ENCODE assay signal across 9 cellular contexts in genomic region chr7:77651544-77652162, GRCh38. TPM values are rescaled to one million over a fixed set of nuclear protein-coding genes. Genes with fewer than 3 reads are reported as not detected.
A peak's percentile ranks its signal among the peaks of the same experiment; 100 is the strongest.
DNase-seq lines count a peak whose midpoint lies in the region; ATAC-seq, FAIRE-seq and TF ChIP-seq lines count a peak whose summit lies in the region.
"Had no signal": no experiment of that assay in that cellular context is flagged by ENCODE, and none has a peak within 500 bp of the region (broad histone marks: within the 10 kb centered on the region; RNA-seq: fewer than 3 reads in every experiment).

No MANE protein-coding gene starts in this region.

- peak in 4 of 10 experiments; percentile 2 to 22 (median 6) for DNase-seq in CD4-positive, alpha-beta T cell
- peak; percentile 10 for DNase-seq in GM12892 (ENCODE audit: insufficient read length)
- DNase-seq in NCI-H82 treated with DMSO at 0.1 percent for 48 hours (lab: John Stamatoyannopoulos, UW; ENCODE audit: unreplicated experiment) = peak; percentile 1
- DNase-seq in left lobe of liver (ENCODE audit: low spot score) = no peak
- DNase-seq in urothelium cell line (ENCODE audit: low spot score) = peak; percentile 62
- DNase-seq in UCSD-AML1 (lab: John Stamatoyannopoulos, UW; ENCODE audit: unreplicated experiment) = no peak
- DNase-seq in posterior vena cava (ENCODE audit: low spot score) = no peak

- H3K27me3 ChIP-seq in CD4-positive, alpha-beta T cell (ENCODE audit: control insufficient read depth, insufficient read depth, low read length) = no peaks in the 10 kb centered on the region

- no peaks in the 10 kb centered on the region for H3K36me3 Mint-ChIP-seq in CD4-positive, alpha-beta T cell (ENCODE audit: low read depth)
- H3K36me3 Mint-ChIP-seq in brain = peaks cover 20% of the 10 kb centered on the region

- no peak overlapping the region for H3K27ac ChIP-seq in CD4-positive, alpha-beta T cell (ENCODE audit: low read depth, low read length)

- intact Hi-C loops in CD4-positive, alpha-beta T cell (cut with DNase I, micrococcal nuclease) = loop anchor here in 1 of 2 experiments (1.0 kb wide), 1 partner anchor 108 kb away; no protein-coding TSS in a partner anchor
- intact Hi-C loops in posterior vena cava (cut with DNase I) = no loop called here

- no peaks in the 10 kb centered on the region for H3K4me1 Mint-ChIP-seq in CD4-positive, alpha-beta T cell (ENCODE audit: low read depth)
- no peaks in the 10 kb centered on the region for H3K4me1 Mint-ChIP-seq in brain
- H3K4me1 Mint-ChIP-seq: T-helper 17 cell had no signal

- CTCF ChIA-PET in CD4-positive, alpha-beta T cell (lab: Charles Lee) = interaction anchor here (0.6 to 1.8 kb wide), 18 partner anchors 9 to 297 kb away, joined by 3 to 25 read pairs (median 3); partner anchors contain the start of genes PHTF2 and TMEM60

- no peaks in the 10 kb centered on the region for H3K27me3 Mint-ChIP-seq in CD4-positive, alpha-beta T cell
- no peaks in the 10 kb centered on the region for H3K27me3 Mint-ChIP-seq in brain
- H3K27me3 Mint-ChIP-seq: T-helper 17 cell had no signal

- POLR2A ChIA-PET in CD4-positive, alpha-beta T cell (lab: Charles Lee) = interaction anchor here (0.9 to 1.8 kb wide), 2 partner anchors 36 to 44 kb away, joined by 3 to 7 read pairs; partner anchors contain the start of gene RSBN1L

- FAIRE-seq in GM12892 (lab: Jason Lieb, UNC) (no peak), urothelium cell line (lab: Jason Lieb, UNC) (no peak)

- TF ChIP-seq CTCF in CD4-positive, alpha-beta T cell (IDR thresholded peaks at IDR 0.05) = peak; percentile 91
- peak; percentile 73 to 81 for TF ChIP-seq CTCF in brain (conservative IDR thresholded peaks at IDR 0.05)

- no peak for TF ChIP-seq POLR2A in GM12892 (IDR thresholded peaks at IDR 0.05; ENCODE audit: low read depth, low read length)

- ATAC-seq in CD4-positive, alpha-beta T cell (ENCODE audit: poor library complexity) = no peak
- peak; percentile 70 for ATAC-seq in left lobe of liver
- ATAC-seq: T-helper 17 cell had no signal

- H3K9me3 Mint-ChIP-seq in CD4-positive, alpha-beta T cell = no peaks in the 10 kb centered on the region
- no peaks in the 10 kb centered on the region for H3K9me3 Mint-ChIP-seq in brain

- no peak overlapping the region for H3K27ac Mint-ChIP-seq in CD4-positive, alpha-beta T cell
- peak overlapping the region in 1 of 5 experiments; percentile 3 for H3K27ac Mint-ChIP-seq in brain
- H3K27ac Mint-ChIP-seq: T-helper 17 cell had no signal

- no peak overlapping the region for H3K4me3 Mint-ChIP-seq in CD4-positive, alpha-beta T cell
- no peak overlapping the region for H3K4me3 Mint-ChIP-seq in brain
- H3K4me3 Mint-ChIP-seq: T-helper 17 cell had no signal

- H3K9me3 ChIP-seq in CD4-positive, alpha-beta T cell (ENCODE audit: control insufficient read depth, low read length) = no peaks in the 10 kb centered on the region

RNA-seq across cellular contexts. Expression of gene RSBN1L, which starts 44.6 kb away (rescaled TPM):
- total RNA-seq in CD4-positive, alpha-beta T cell = 1 to 10 TPM; 9.0 to 9.6 TPM
- polyA plus RNA-seq in GM12892 (2012; ENCODE audit: missing spikeins) = 13.2 TPM
- polyA plus RNA-seq in brain (ENCODE audit: insufficient read depth, low read depth, low replicate concordance) = 10.2 TPM
- total RNA-seq in left lobe of liver (7.4 TPM), posterior vena cava (10 to 100 TPM; 19.2 to 19.8 TPM)

Comparison
In these comparisons a context has a peak if more than half of its experiments do, and no peak if none do; other contexts are left out.
1. DNase-seq: peak in GM12892 (single experiment), NCI-H82 treated with DMSO at 0.1 percent for 48 hours (single experiment) and urothelium cell line (single experiment); none in left lobe of liver (single experiment), UCSD-AML1 (single experiment) and posterior vena cava (single experiment).